In the genomic region with DNA sequence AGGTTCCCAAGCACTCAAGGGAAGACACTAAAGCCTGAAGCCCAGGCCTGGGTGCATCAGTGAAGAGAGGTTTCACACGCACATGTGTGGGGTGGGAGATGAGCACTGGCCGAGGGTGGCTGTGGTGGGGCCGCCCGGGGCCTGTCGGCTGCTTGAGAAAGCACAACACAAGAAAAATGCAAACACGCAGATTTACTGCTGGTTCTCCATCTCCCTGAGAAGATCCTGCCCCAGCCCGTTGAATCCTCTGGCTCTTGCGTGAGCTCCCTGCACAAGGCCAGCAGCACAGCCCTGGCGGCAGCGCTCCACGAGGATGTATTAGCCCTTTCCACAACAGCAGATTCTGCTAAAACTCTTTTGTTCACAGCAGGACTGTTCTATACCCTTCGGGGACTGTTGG, we compare ENCODE assay signal across 26 cellular contexts. TPM values are rescaled to one million over a fixed set of nuclear protein-coding genes. Genes with fewer than 3 reads are reported as not detected.
"Had no signal": no experiment of that assay in that cellular context is flagged by ENCODE, and none has a peak within 500 bp of the region (broad histone marks: within the 10 kb centered on the region; RNA-seq: fewer than 3 reads in every experiment).

No MANE protein-coding gene starts in this region.

- H3K9me3 Mint-ChIP-seq: activated naive CD4-positive, alpha-beta T cell treated with anti-CD3 and anti-CD28 coated beads for 36 hours; activated naive CD8-positive, alpha-beta T cell treated with anti-CD3 and anti-CD28 coated beads, Interleukin-2, amount 10 ng/mL, durations not matched to agents 7 days and 5 days; activated T-cell treated with anti-CD3 and anti-CD28 coated beads, Interleukin-2, amount 50 U/mL, for 72 hours; T-helper 2 cell treated with Interferon-gamma antibody and Interleukin-4, amounts not matched to agents 5 μg/mL and 100 μg/mL, for 36 hours had no signal

- H3K36me3 ChIP-seq: right atrium auricular region had no signal

- DNase-seq: activated CD4-positive, alpha-beta T cell treated with anti-CD3 and anti-CD28 coated beads for 36 hours; activated CD4-positive, CD25-positive, alpha-beta regulatory T cell; activated effector memory CD4-positive, alpha-beta T cell treated with Interleukin-2 at 50 U/mL for 16 hours; activated naive CD4-positive, alpha-beta T cell treated with anti-CD3 and anti-CD28 coated beads for 36 hours; activated naive CD8-positive, alpha-beta T cell treated with anti-CD3 and anti-CD28 coated beads, Interleukin-2, amount 10 ng/mL, durations not matched to agents 7 days and 5 days; activated T-cell treated with anti-CD3 and anti-CD28 coated beads for 4 hours; activated T-cell treated with anti-CD3 and anti-CD28 coated beads, Interleukin-2, amount 50 U/mL, for 72 hours; caudate nucleus; left ventricle myocardium inferior; nephron progenitor cell; nucleus accumbens; stimulated activated CD4-positive, alpha-beta T cell treated with anti-CD3 and anti-CD28 coated beads, Interleukin-1b, Interleukin-23, amount 100 ng/mL, for 48 hours; stimulated activated naive CD4-positive, alpha-beta T cell; T-helper 1 cell; tibial artery had no signal

- H3K4me3 ChIP-seq: esophagus muscularis mucosa, left ventricle myocardium inferior, right atrium auricular region, smooth muscle cell, suprapubic skin, tibial artery had no signal

- H3K27ac Mint-ChIP-seq: activated CD4-positive, alpha-beta T cell treated with anti-CD3 and anti-CD28 coated beads for 36 hours; activated naive CD4-positive, alpha-beta T cell treated with anti-CD3 and anti-CD28 coated beads for 36 hours; activated naive CD8-positive, alpha-beta T cell treated with anti-CD3 and anti-CD28 coated beads, Interleukin-2, amount 10 ng/mL, durations not matched to agents 7 days and 5 days; activated T-cell treated with anti-CD3 and anti-CD28 coated beads, Interleukin-2, amount 50 U/mL, for 72 hours; nephron progenitor cell; T-helper 2 cell treated with Interferon-gamma antibody and Interleukin-4, amounts not matched to agents 5 μg/mL and 100 μg/mL, for 36 hours had no signal

- H3K4me2 ChIP-seq: smooth muscle cell had no signal

- H3K27ac ChIP-seq: esophagus muscularis mucosa, left ventricle myocardium inferior, parathyroid adenoma, right atrium auricular region, suprapubic skin, tibial artery had no signal

- H3K4me3 Mint-ChIP-seq: activated CD4-positive, alpha-beta T cell treated with anti-CD3 and anti-CD28 coated beads for 36 hours; activated naive CD4-positive, alpha-beta T cell treated with anti-CD3 and anti-CD28 coated beads for 36 hours; activated naive CD8-positive, alpha-beta T cell treated with anti-CD3 and anti-CD28 coated beads, Interleukin-2, amount 10 ng/mL, durations not matched to agents 7 days and 5 days; activated T-cell treated with anti-CD3 and anti-CD28 coated beads, Interleukin-2, amount 50 U/mL, for 72 hours; nephron progenitor cell; T-helper 2 cell treated with Interferon-gamma antibody and Interleukin-4, amounts not matched to agents 5 μg/mL and 100 μg/mL, for 36 hours had no signal

- H3K9me3 ChIP-seq: esophagus muscularis mucosa, left ventricle myocardium inferior, right atrium auricular region, suprapubic skin, tibial artery had no signal

- H3K9ac ChIP-seq: parathyroid adenoma had no signal

- ATAC-seq: activated CD4-positive, alpha-beta T cell treated with anti-CD3 and anti-CD28 coated beads for 36 hours; activated T-cell treated with anti-CD3 and anti-CD28 coated beads, Interleukin-2, amount 50 U/mL, for 72 hours had no signal

RNA-seq across cellular contexts. Expression of gene CALY, which starts 21.8 kb away (rescaled TPM):
- total RNA-seq: activated CD4-positive, alpha-beta T cell treated with anti-CD3 and anti-CD28 coated beads for 36 hours; activated naive CD4-positive, alpha-beta T cell treated with anti-CD3 and anti-CD28 coated beads for 36 hours; left ventricle myocardium inferior; lung microvascular endothelial cell; pulmonary artery endothelial cell; ureter had no signal

RNA-seq across cellular contexts. Expression of gene PRAP1, which starts 32.3 kb away (rescaled TPM):
- total RNA-seq: activated CD4-positive, alpha-beta T cell treated with anti-CD3 and anti-CD28 coated beads for 36 hours; activated naive CD4-positive, alpha-beta T cell treated with anti-CD3 and anti-CD28 coated beads for 36 hours; activated naive CD8-positive, alpha-beta T cell treated with anti-CD3 and anti-CD28 coated beads, Interleukin-2, amount 10 ng/mL, durations not matched to agents 7 days and 5 days; activated T-cell treated with anti-CD3 and anti-CD28 coated beads, Interleukin-2, amount 50 U/mL, for 72 hours; astrocyte; esophagus muscularis mucosa; frontal cortex; left ventricle myocardium inferior; lung microvascular endothelial cell; pulmonary artery endothelial cell; right atrium auricular region; smooth muscle cell; ureter had no signal
